Comparison of ENCODE assay signal across 1 cellular context in the genomic region with DNA sequence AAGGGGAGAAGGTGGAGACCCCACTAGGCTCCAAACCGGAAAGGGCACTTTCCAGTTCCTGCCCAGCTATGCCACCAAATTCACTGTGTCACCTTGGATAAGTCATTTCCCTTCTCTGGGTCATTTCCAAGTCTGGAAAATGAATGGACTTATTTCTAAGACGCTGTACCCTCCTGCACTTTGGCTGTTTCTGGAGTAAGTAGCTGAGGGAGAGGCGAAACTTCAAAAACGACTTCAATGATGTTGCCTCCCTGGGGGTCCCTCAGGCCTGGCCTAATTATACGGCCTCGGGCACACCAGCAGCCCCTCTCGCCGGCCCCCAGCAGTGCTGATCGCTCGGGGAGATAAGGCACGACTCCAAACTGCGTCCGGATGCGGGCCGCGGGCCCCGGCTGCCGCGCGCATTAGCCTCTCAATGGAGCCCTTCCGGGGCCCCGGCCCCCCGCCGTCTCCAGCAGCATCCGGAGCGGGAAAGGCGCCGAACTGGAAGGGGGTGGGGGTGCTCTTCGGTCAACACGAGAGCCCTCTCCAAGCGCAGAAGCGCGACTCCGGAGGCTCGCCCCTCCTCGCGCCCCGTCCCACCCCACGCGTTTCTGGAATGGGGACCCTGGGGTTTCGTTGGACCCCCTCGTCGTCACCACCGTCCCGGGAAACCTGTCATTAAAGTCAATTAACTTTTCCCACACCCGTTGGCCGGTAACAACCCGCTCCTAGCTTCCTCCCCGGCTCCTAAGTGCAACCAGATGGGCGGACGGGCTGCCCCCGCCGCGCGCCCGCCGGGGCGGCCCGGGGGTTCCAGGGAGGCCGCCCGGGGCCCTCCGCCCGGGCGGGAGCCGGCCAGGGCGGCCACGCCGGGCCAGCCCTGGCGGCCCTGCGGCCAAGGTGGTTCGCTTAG.
A peak's percentile ranks its signal among the peaks of the same experiment; 100 is the strongest.
TF ChIP-seq lines count a peak whose summit lies in the region.

No MANE protein-coding gene starts in this region.

TF ChIP-seq in HEK293, 187 proteins besides CTCF, POLR2A, EP300 and RAD21 (continued from another document and continues in another):
- TF ChIP-seq ZNF391 (tag by site-specific recombination; IDR thresholded peaks at IDR 0.05; ENCODE audit: borderline replicate concordance, low read depth) (peak; percentile 89; the same call in 1 of the 2 replicates), ZEB2 (tag by site-specific recombination; IDR thresholded peaks at IDR 0.05) (peak; percentile 99), KLF9 (tag by site-specific recombination; IDR thresholded peaks at IDR 0.05; ENCODE audit: low read depth) (peak; percentile 57), ZNF571 (tag by site-specific recombination; IDR thresholded peaks at IDR 0.05) (no peak), MYNN (tag by site-specific recombination; IDR thresholded peaks at IDR 0.05; ENCODE audit: borderline replicate concordance) (peak; percentile 51; the same call in 1 of the 2 replicates), ZNF701 (tag by site-specific recombination; IDR thresholded peaks at IDR 0.05) (no peak), ZNF341 (tag by site-specific recombination; IDR thresholded peaks at IDR 0.05; ENCODE audit: low read depth) (peak; percentile 93), ZNF112 (tag by site-specific recombination; IDR thresholded peaks at IDR 0.05) (no peak), ZNF114 (tag by site-specific recombination; IDR thresholded peaks at IDR 0.05) (no peak), RBAK (tag by site-specific recombination; IDR thresholded peaks at IDR 0.05) (no peak), SALL2 (tag by site-specific recombination; IDR thresholded peaks at IDR 0.05; ENCODE audit: borderline replicate concordance) (no peak), ZNF292 (tag by site-specific recombination; IDR thresholded peaks at IDR 0.05; ENCODE audit: borderline replicate concordance, low read depth) (no peak), ZNF629 (tag by site-specific recombination; IDR thresholded peaks at IDR 0.05) (peak; percentile 83), ZNF174 (tag by site-specific recombination; IDR thresholded peaks at IDR 0.05) (no peak), GLIS1 (tag by site-specific recombination; IDR thresholded peaks at IDR 0.05) (peak; percentile 99), ZNF76 (tag by site-specific recombination; IDR thresholded peaks at IDR 0.05; ENCODE audit: borderline replicate concordance, low read depth) (peak; percentile 60; the same call in 1 of the 2 replicates), ZNF664 (tag by site-specific recombination; IDR thresholded peaks at IDR 0.05) (no peak), MZF1 (tag by site-specific recombination; IDR thresholded peaks at IDR 0.05; ENCODE audit: borderline replicate concordance) (no peak), KLF7 (tag by site-specific recombination; IDR thresholded peaks at IDR 0.05; ENCODE audit: borderline replicate concordance) (peak; percentile 61), ZNF221 (tag by site-specific recombination; IDR thresholded peaks at IDR 0.05; ENCODE audit: borderline replicate concordance) (no peak), KLF8 (tag by site-specific recombination; IDR thresholded peaks at IDR 0.05) (peak; percentile 63; the same call in 1 of the 2 replicates), ZNF19 (tag by site-specific recombination; IDR thresholded peaks at IDR 0.05; ENCODE audit: low read depth) (no peak), ZNF561 (tag by site-specific recombination; IDR thresholded peaks at IDR 0.05; ENCODE audit: borderline replicate concordance) (peak; percentile 86), ZNF311 (tag by site-specific recombination; IDR thresholded peaks at IDR 0.05; ENCODE audit: borderline replicate concordance) (no peak), ZNF48 (tag by site-specific recombination; IDR thresholded peaks at IDR 0.05) (no peak), TCF7L2 (IDR thresholded peaks at IDR 0.05; ENCODE audit: borderline replicate concordance, low read depth, low read length) (peak; percentile 90), ZNF274 (IDR thresholded peaks at IDR 0.05; ENCODE audit: low read length) (no peak), ZNF274 (tag by site-specific recombination; IDR thresholded peaks at IDR 0.05; ENCODE audit: borderline replicate concordance) (no peak), ZNF521 (tag by site-specific recombination; IDR thresholded peaks at IDR 0.05) (no peak), ZNF350 (tag by site-specific recombination; IDR thresholded peaks at IDR 0.05) (no peak), SP7 (tag by site-specific recombination; IDR thresholded peaks at IDR 0.05) (peak; percentile 98), ZNF600 (tag by site-specific recombination; IDR thresholded peaks at IDR 0.05) (peak; percentile 72), ZNF239 (tag by site-specific recombination; IDR thresholded peaks at IDR 0.05) (no peak), ZFP69B (tag by site-specific recombination; IDR thresholded peaks at IDR 0.05) (peak; percentile 84)
- TF ChIP-seq, protein P1, sequence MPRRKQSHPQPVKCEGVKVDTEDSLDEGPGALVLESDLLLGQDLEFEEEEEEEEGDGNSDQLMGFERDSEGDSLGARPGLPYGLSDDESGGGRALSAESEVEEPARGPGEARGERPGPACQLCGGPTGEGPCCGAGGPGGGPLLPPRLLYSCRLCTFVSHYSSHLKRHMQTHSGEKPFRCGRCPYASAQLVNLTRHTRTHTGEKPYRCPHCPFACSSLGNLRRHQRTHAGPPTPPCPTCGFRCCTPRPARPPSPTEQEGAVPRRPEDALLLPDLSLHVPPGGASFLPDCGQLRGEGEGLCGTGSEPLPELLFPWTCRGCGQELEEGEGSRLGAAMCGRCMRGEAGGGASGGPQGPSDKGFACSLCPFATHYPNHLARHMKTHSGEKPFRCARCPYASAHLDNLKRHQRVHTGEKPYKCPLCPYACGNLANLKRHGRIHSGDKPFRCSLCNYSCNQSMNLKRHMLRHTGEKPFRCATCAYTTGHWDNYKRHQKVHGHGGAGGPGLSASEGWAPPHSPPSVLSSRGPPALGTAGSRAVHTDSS (tag by site-specific recombination; IDR thresholded peaks at IDR 0.05): peak; percentile 23; the same call in 1 of the 2 replicates
- TF ChIP-seq, protein P2, sequence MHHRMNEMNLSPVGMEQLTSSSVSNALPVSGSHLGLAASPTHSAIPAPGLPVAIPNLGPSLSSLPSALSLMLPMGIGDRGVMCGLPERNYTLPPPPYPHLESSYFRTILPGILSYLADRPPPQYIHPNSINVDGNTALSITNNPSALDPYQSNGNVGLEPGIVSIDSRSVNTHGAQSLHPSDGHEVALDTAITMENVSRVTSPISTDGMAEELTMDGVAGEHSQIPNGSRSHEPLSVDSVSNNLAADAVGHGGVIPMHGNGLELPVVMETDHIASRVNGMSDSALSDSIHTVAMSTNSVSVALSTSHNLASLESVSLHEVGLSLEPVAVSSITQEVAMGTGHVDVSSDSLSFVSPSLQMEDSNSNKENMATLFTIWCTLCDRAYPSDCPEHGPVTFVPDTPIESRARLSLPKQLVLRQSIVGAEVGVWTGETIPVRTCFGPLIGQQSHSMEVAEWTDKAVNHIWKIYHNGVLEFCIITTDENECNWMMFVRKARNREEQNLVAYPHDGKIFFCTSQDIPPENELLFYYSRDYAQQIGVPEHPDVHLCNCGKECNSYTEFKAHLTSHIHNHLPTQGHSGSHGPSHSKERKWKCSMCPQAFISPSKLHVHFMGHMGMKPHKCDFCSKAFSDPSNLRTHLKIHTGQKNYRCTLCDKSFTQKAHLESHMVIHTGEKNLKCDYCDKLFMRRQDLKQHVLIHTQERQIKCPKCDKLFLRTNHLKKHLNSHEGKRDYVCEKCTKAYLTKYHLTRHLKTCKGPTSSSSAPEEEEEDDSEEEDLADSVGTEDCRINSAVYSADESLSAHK (tag by site-specific recombination; IDR thresholded peaks at IDR 0.05): peak; percentile 99
- TF ChIP-seq, protein P3, sequence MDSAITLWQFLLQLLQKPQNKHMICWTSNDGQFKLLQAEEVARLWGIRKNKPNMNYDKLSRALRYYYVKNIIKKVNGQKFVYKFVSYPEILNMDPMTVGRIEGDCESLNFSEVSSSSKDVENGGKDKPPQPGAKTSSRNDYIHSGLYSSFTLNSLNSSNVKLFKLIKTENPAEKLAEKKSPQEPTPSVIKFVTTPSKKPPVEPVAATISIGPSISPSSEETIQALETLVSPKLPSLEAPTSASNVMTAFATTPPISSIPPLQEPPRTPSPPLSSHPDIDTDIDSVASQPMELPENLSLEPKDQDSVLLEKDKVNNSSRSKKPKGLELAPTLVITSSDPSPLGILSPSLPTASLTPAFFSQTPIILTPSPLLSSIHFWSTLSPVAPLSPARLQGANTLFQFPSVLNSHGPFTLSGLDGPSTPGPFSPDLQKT (IDR thresholded peaks at IDR 0.05; ENCODE audit: borderline replicate concordance, low read depth, low read length): peak; percentile 43; the same call in 1 of the 2 replicates
- TF ChIP-seq, protein P4, sequence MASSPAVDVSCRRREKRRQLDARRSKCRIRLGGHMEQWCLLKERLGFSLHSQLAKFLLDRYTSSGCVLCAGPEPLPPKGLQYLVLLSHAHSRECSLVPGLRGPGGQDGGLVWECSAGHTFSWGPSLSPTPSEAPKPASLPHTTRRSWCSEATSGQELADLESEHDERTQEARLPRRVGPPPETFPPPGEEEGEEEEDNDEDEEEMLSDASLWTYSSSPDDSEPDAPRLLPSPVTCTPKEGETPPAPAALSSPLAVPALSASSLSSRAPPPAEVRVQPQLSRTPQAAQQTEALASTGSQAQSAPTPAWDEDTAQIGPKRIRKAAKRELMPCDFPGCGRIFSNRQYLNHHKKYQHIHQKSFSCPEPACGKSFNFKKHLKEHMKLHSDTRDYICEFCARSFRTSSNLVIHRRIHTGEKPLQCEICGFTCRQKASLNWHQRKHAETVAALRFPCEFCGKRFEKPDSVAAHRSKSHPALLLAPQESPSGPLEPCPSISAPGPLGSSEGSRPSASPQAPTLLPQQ (tag by site-specific recombination; IDR thresholded peaks at IDR 0.05): peak; percentile 75; the same call in 1 of the 2 replicates
- TF ChIP-seq, protein P5, sequence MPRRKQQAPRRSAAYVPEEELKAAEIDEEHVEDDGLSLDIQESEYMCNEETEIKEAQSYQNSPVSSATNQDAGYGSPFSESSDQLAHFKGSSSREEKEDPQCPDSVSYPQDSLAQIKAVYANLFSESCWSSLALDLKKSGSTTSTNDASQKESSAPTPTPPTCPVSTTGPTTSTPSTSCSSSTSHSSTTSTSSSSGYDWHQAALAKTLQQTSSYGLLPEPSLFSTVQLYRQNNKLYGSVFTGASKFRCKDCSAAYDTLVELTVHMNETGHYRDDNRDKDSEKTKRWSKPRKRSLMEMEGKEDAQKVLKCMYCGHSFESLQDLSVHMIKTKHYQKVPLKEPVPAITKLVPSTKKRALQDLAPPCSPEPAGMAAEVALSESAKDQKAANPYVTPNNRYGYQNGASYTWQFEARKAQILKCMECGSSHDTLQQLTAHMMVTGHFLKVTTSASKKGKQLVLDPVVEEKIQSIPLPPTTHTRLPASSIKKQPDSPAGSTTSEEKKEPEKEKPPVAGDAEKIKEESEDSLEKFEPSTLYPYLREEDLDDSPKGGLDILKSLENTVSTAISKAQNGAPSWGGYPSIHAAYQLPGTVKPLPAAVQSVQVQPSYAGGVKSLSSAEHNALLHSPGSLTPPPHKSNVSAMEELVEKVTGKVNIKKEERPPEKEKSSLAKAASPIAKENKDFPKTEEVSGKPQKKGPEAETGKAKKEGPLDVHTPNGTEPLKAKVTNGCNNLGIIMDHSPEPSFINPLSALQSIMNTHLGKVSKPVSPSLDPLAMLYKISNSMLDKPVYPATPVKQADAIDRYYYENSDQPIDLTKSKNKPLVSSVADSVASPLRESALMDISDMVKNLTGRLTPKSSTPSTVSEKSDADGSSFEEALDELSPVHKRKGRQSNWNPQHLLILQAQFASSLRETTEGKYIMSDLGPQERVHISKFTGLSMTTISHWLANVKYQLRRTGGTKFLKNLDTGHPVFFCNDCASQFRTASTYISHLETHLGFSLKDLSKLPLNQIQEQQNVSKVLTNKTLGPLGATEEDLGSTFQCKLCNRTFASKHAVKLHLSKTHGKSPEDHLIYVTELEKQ (tag by site-specific recombination; IDR thresholded peaks at IDR 0.05; ENCODE audit: borderline replicate concordance): peak; percentile 84
- TF ChIP-seq, protein P6, sequence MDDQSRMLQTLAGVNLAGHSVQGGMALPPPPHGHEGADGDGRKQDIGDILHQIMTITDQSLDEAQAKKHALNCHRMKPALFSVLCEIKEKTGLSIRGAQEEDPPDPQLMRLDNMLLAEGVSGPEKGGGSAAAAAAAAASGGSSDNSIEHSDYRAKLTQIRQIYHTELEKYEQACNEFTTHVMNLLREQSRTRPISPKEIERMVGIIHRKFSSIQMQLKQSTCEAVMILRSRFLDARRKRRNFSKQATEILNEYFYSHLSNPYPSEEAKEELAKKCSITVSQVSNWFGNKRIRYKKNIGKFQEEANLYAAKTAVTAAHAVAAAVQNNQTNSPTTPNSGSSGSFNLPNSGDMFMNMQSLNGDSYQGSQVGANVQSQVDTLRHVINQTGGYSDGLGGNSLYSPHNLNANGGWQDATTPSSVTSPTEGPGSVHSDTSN (CRISPR knock-in tag; IDR thresholded peaks at IDR 0.05): no peak
- TF ChIP-seq, protein P7, sequence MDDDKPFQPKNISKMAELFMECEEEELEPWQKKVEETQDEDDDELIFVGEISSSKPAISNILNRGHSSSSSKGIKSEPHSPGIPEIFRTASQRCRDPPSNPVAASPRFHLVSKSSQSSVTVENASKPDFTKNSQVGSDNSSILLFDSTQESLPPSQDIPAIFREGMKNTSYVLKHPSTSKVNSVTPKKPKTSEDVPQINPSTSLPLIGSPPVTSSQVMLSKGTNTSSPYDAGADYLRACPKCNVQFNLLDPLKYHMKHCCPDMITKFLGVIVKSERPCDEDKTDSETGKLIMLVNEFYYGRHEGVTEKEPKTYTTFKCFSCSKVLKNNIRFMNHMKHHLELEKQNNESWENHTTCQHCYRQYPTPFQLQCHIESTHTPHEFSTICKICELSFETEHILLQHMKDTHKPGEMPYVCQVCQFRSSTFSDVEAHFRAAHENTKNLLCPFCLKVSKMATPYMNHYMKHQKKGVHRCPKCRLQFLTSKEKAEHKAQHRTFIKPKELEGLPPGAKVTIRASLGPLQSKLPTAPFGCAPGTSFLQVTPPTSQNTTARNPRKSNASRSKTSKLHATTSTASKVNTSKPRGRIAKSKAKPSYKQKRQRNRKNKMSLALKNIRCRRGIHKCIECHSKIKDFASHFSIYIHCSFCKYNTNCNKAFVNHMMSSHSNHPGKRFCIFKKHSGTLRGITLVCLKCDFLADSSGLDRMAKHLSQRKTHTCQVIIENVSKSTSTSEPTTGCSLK (tag by site-specific recombination; IDR thresholded peaks at IDR 0.05): no peak
- TF ChIP-seq, protein P8, sequence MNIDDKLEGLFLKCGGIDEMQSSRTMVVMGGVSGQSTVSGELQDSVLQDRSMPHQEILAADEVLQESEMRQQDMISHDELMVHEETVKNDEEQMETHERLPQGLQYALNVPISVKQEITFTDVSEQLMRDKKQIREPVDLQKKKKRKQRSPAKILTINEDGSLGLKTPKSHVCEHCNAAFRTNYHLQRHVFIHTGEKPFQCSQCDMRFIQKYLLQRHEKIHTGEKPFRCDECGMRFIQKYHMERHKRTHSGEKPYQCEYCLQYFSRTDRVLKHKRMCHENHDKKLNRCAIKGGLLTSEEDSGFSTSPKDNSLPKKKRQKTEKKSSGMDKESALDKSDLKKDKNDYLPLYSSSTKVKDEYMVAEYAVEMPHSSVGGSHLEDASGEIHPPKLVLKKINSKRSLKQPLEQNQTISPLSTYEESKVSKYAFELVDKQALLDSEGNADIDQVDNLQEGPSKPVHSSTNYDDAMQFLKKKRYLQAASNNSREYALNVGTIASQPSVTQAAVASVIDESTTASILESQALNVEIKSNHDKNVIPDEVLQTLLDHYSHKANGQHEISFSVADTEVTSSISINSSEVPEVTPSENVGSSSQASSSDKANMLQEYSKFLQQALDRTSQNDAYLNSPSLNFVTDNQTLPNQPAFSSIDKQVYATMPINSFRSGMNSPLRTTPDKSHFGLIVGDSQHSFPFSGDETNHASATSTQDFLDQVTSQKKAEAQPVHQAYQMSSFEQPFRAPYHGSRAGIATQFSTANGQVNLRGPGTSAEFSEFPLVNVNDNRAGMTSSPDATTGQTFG (tag by site-specific recombination; IDR thresholded peaks at IDR 0.05; ENCODE audit: borderline replicate concordance): no peak
